In genomic region chr1:81797701-81798100, GRCh38 we compare ENCODE assay signal across 24 cellular contexts. TPM values are rescaled to one million over a fixed set of nuclear protein-coding genes. Genes with fewer than 3 reads are reported as not detected.
"Had no signal": no experiment of that assay in that cellular context is flagged by ENCODE, and none has a peak within 500 bp of the region (broad histone marks: within the 10 kb centered on the region; RNA-seq: fewer than 3 reads in every experiment).

No MANE protein-coding gene starts in this region.

- DNase-seq: dorsolateral prefrontal cortex; effector CD4-positive, alpha-beta T cell; foreskin keratinocyte; heart left ventricle; kidney; natural killer cell; spleen; stimulated activated CD4-positive, alpha-beta T cell treated with anti-CD3 and anti-CD28 coated beads, Interleukin-4, amount 100 ng/mL, for 4 hours; stimulated activated naive CD8-positive, alpha-beta T cell treated with anti-CD3 and anti-CD28 coated beads, Interleukin-15, Interleukin-2, amounts not matched to agents 100 U/mL and 50 U/mL, for 24 hours; substantia nigra; testis; tibial artery had no signal

- H3K4me3 Mint-ChIP-seq: memory B cell; natural killer cell; stimulated activated memory B cell treated with anti-CD40 and anti-IgM and Interleukin-4, amounts not matched to agents 10 μg/mL and 1 μg/mL and 100 μg/mL, for 72 hours had no signal

- H3K36me3 ChIP-seq: gastroesophageal sphincter, heart left ventricle, neutrophil, spleen, tibial artery had no signal

- H3K9me3 Mint-ChIP-seq: memory B cell; stimulated activated memory B cell treated with anti-CD40 and anti-IgM and Interleukin-4, amounts not matched to agents 10 μg/mL and 1 μg/mL and 100 μg/mL, for 72 hours; type B pancreatic cell had no signal

- H3K4me1 Mint-ChIP-seq: memory B cell, natural killer cell had no signal

- H2AFZ ChIP-seq: hepatocyte, parathyroid adenoma had no signal

- H3K9me3 ChIP-seq: gastroesophageal sphincter, heart left ventricle, neutrophil, spleen, testis, tibial artery had no signal

- H3K4me2 ChIP-seq: hepatocyte had no signal

- H3K27ac ChIP-seq: foreskin keratinocyte, gastroesophageal sphincter, heart left ventricle, hepatocyte, neutrophil, parathyroid adenoma, spleen, testis, tibial artery had no signal

- ATAC-seq: foreskin keratinocyte; gastroesophageal sphincter; heart left ventricle; left lobe of liver; natural killer cell; sciatic nerve; stimulated activated memory B cell treated with anti-CD40 and anti-IgM and Interleukin-4, amounts not matched to agents 10 μg/mL and 1 μg/mL and 100 μg/mL, for 72 hours; stimulated activated naive CD8-positive, alpha-beta T cell treated with anti-CD3 and anti-CD28 coated beads, Interleukin-15, Interleukin-2, amounts not matched to agents 100 U/mL and 50 U/mL, for 24 hours had no signal

- H3K27ac Mint-ChIP-seq: memory B cell; natural killer cell; progenitor cell of endocrine pancreas; stimulated activated memory B cell treated with anti-CD40 and anti-IgM and Interleukin-4, amounts not matched to agents 10 μg/mL and 1 μg/mL and 100 μg/mL, for 72 hours; type B pancreatic cell had no signal

- H3K4me1 ChIP-seq: parathyroid adenoma, testis had no signal

- H3K9ac ChIP-seq: parathyroid adenoma had no signal

- H3K79me2 ChIP-seq: parathyroid adenoma had no signal

- H3K27me3 ChIP-seq: foreskin keratinocyte, gastroesophageal sphincter, hepatocyte, testis, tibial artery had no signal

- H3K27me3 Mint-ChIP-seq: progenitor cell of endocrine pancreas, type B pancreatic cell had no signal

- H3K36me3 Mint-ChIP-seq: memory B cell; natural killer cell; stimulated activated memory B cell treated with anti-CD40 and anti-IgM and Interleukin-4, amounts not matched to agents 10 μg/mL and 1 μg/mL and 100 μg/mL, for 72 hours; type B pancreatic cell had no signal

- H3K4me3 ChIP-seq: dorsolateral prefrontal cortex, gastroesophageal sphincter, heart left ventricle, hepatocyte, lung, spleen, testis, tibial artery had no signal

RNA-seq across cellular contexts. Expression of gene ADGRL2, which starts 3.0 kb away (rescaled TPM):
- total RNA-seq: mononuclear cell, natural killer cell had no signal
